ENCODE assay signal across 1 cellular context in genomic region chr17:41919840-41920579, GRCh38.
TF ChIP-seq lines count a peak whose summit lies in the region.

No MANE protein-coding gene starts in this region.

TF ChIP-seq in WTC11, 78 proteins besides CTCF, POLR2A, EP300 and RAD21 (continued from another document):
- TF ChIP-seq ZNF532 (CRISPR knock-in tag; IDR thresholded peaks at IDR 0.05; ENCODE audit: borderline replicate concordance) (no peak), JUN (CRISPR knock-in tag; IDR thresholded peaks at IDR 0.05) (no peak), ZNF512 (CRISPR knock-in tag; IDR thresholded peaks at IDR 0.05; ENCODE audit: borderline replicate concordance) (no peak), USF2 (CRISPR knock-in tag; IDR thresholded peaks at IDR 0.05) (no peak)
TF ChIP-seq in WTC11: peak in this region for 0.
